15 cellular contexts compared by ENCODE assay signal in the genomic region with DNA sequence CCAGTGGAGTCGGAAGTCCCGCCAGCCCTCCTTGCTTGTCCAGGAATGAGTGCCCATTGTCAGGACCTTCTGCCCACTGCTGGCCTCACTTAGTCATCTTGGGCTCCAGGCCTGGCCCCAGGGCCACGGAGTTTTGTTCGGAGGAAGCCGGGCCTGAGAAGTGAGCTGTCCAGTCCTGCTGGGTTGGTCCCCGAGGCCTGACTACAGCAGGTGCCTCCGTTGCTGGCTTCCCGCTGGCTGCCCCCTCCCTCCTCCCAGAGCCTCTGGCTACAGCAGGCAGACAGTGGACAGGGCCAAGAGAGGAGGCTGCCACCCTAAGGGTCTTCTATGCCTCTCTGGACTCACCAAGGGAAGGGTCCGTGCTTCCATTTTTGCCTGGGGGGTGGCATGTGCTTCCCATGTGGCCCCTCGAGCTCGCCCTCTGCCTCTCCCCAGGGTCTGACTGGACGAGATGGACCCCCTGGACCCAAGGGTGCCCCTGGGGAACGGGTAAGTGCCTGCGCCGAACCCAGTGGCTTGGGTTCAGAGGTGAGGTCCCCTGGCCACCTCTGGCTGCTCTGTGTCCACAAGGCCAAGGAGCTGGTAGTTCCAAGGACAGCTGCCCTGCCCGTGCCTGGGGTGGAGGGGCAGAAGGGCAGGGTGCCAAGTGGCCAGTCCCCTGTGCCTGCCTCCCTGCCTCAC. TPM values are rescaled to one million over a fixed set of nuclear protein-coding genes. Genes with fewer than 3 reads are reported as not detected.
DNase-seq lines count a peak whose midpoint lies in the region; ATAC-seq, FAIRE-seq and TF ChIP-seq lines count a peak whose summit lies in the region.
"Had no signal": no experiment of that assay in that cellular context is flagged by ENCODE, and none has a peak within 500 bp of the region (broad histone marks: within the 10 kb centered on the region; RNA-seq: fewer than 3 reads in every experiment).

No MANE protein-coding gene starts in this region.

- BruUV-seq in HepG2 (replicated peaks; lab: Mats Ljungman, UMichigan): no TSS peak

- DNase-seq in HepG2 (ENCODE audit: low spot score) (no peak), right lobe of liver (no peak), ascending aorta (ENCODE audit: low spot score in 2 of 2) (no peak), hepatic stellate cell (ENCODE audit: low spot score) (peak; percentile 78), DMS 273 (lab: John Stamatoyannopoulos, UW; ENCODE audit: unreplicated experiment) (no peak), CD1c-positive myeloid dendritic cell (ENCODE audit: extremely low spot score) (no peak), natural killer cell (no peak)
- DNase-seq in stimulated activated naive CD4-positive, alpha-beta T cell (lab: John Stamatoyannopoulos, UW): no peak
- DNase-seq: activated CD4-positive, alpha-beta memory T cell treated with anti-CD3 and anti-CD28 coated beads for 36 hours; activated naive CD4-positive, alpha-beta T cell treated with anti-CD3 and anti-CD28 coated beads for 36 hours; DND-41; NCI-H1048; T-helper 1 cell had no signal

- TF ChIP-seq CTCF in HepG2 (CRISPR knock-in tag; IDR thresholded peaks at IDR 0.05) (no peak), right lobe of liver (IDR thresholded peaks at IDR 0.05) (no peak), ascending aorta (IDR thresholded peaks at IDR 0.05) (no peak), natural killer cell (IDR thresholded peaks at IDR 0.05) (no peak)

- no peak overlapping the region for H3K27ac Mint-ChIP-seq in natural killer cell
- H3K27ac Mint-ChIP-seq: activated CD4-positive, alpha-beta memory T cell treated with anti-CD3 and anti-CD28 coated beads for 36 hours; activated naive CD4-positive, alpha-beta T cell treated with anti-CD3 and anti-CD28 coated beads for 36 hours; memory B cell had no signal

- TF ChIP-seq EP300 in HepG2 (IDR thresholded peaks at IDR 0.05; ENCODE audit: low read depth in 2 of 2, low read length in 2 of 2) (no peak), HepG2 (CRISPR knock-in tag; IDR thresholded peaks at IDR 0.05; ENCODE audit: borderline replicate concordance) (0 out of 2 replicates have a peak, but pooled peaks have one; percentile 7)

- H3K27me3 Mint-ChIP-seq in natural killer cell (ENCODE audit: low read depth in 2 of 2): peaks cover 0 to 9% of the 10 kb centered on the region in 2 donors

- peaks cover 4% of the 10 kb centered on the region; the same call in 1 of the 2 replicates for H4K20me1 ChIP-seq in HepG2 (ENCODE audit: insufficient read depth, low read length)

- H3K79me2 ChIP-seq in HepG2 (ENCODE audit: insufficient read depth, low read length): peaks cover 6% of the 10 kb centered on the region

- H3K9me3 ChIP-seq in HepG2 (ENCODE audit: low read length) (no peaks in the 10 kb centered on the region), right lobe of liver (no peaks in the 10 kb centered on the region), ascending aorta (no peaks in the 10 kb centered on the region)
- H3K9me3 ChIP-seq: suprapubic skin had no signal

- H2AFZ ChIP-seq in HepG2 (ENCODE audit: low read length): no peak overlapping the region

- H3K9me3 Mint-ChIP-seq in natural killer cell: no peaks in the 10 kb centered on the region
- H3K9me3 Mint-ChIP-seq: activated CD4-positive, alpha-beta memory T cell treated with anti-CD3 and anti-CD28 coated beads for 36 hours; activated naive CD4-positive, alpha-beta T cell treated with anti-CD3 and anti-CD28 coated beads for 36 hours; memory B cell had no signal

- peaks cover 90% of the 10 kb centered on the region for H3K4me1 ChIP-seq in HepG2 (ENCODE audit: insufficient read depth, low read length)
- H3K4me1 ChIP-seq in right lobe of liver: peaks cover 0 to 9% (median 2%) of the 10 kb centered on the region in 4 donors
- peaks cover 26 to 47% of the 10 kb centered on the region in 2 donors for H3K4me1 ChIP-seq in ascending aorta

- FAIRE-seq in HepG2 (lab: Jason Lieb, UNC): no peak

- H3K27ac ChIP-seq in HepG2 (ENCODE audit: extremely low read length, insufficient read depth, low read length): peak overlapping the region; percentile 74
- H3K27ac ChIP-seq in right lobe of liver: no peak overlapping the region
- peak overlapping the region; percentile 1 to 5 for H3K27ac ChIP-seq in ascending aorta
- H3K27ac ChIP-seq: suprapubic skin had no signal

- in situ Hi-C loops in HepG2 (cut with HindIII; ENCODE audit: extremely low pct_ligation_motif_present, low pct_unique_long_range_greater_than_20kb): no loop called here

- H3K4me1 Mint-ChIP-seq in natural killer cell: no peaks in the 10 kb centered on the region

- H3K27me3 ChIP-seq in HepG2 (ENCODE audit: control insufficient read depth in 1 of 2, insufficient read depth in 2 of 2, low read length in 2 of 2) (no peaks in the 10 kb centered on the region), right lobe of liver (no peaks in the 10 kb centered on the region), ascending aorta (peaks cover 17% of the 10 kb centered on the region)

- TF ChIP-seq POLR2A in HepG2 (IDR thresholded peaks at IDR 0.05; ENCODE audit: insufficient read depth in 1 of 2, low read depth in 2 of 2, low read length in 2 of 2) (no peak), right lobe of liver (IDR thresholded peaks at IDR 0.05) (no peak)

- no peaks in the 10 kb centered on the region for H3K36me3 Mint-ChIP-seq in natural killer cell
- H3K36me3 Mint-ChIP-seq: activated CD4-positive, alpha-beta memory T cell treated with anti-CD3 and anti-CD28 coated beads for 36 hours; memory B cell had no signal

- ATAC-seq in HepG2 (no peak), right lobe of liver (no peak), natural killer cell (no peak)

- peak overlapping the region; percentile 72 for H3K9ac ChIP-seq in HepG2 (ENCODE audit: insufficient read depth, low read depth, low read length)

- intact Hi-C loops in HepG2 (cut with micrococcal nuclease; ENCODE audit: unreplicated experiment): loop anchor here (5.0 kb wide), 1 partner anchor 43 kb away; a partner anchor contains a TSS
- intact Hi-C loops in right lobe of liver (cut with DNase I): loop anchor here in 1 of 2 donors (10.0 kb wide), 1 partner anchor 185 kb away; a partner anchor contains a TSS
- intact Hi-C loops in ascending aorta (cut with DNase I): no loop called here
- intact Hi-C loops in natural killer cell (cut with micrococcal nuclease): no loop called here

- H3K36me3 ChIP-seq in HepG2 (replicated peaks in 1 of 2; ENCODE audit: control insufficient read depth in 1 of 2, insufficient read depth in 2 of 2, low read length in 2 of 2) (no peaks in the 10 kb centered on the region), right lobe of liver (no peaks in the 10 kb centered on the region), ascending aorta (no peaks in the 10 kb centered on the region)
- H3K36me3 ChIP-seq: suprapubic skin had no signal

- peak overlapping the region; percentile 81 for H3K4me2 ChIP-seq in HepG2 (ENCODE audit: low read depth, low read length)

- CTCF ChIA-PET in HepG2 (lab: Yijun Ruan, JAX; ENCODE audit: low intra/inter-chr PET ratio, low total read pairs): no interaction called here

- 60% methylated on average over 8 of the region's 16 CpGs for WGBS in HepG2 (ENCODE audit: low lambda C conversion rate)
- no CpG with 5 or more reads among the region's 16 CpGs for WGBS in right lobe of liver (ENCODE audit: insufficient coverage, low coverage, low lambda C conversion rate, missing lambda C conversion rate)

- TF ChIP-seq RAD21 in HepG2 (CRISPR knock-in tag; IDR thresholded peaks at IDR 0.05): peak; percentile 6; the same call in 1 of the 2 replicates

- no peak overlapping the region for H3K4me3 Mint-ChIP-seq in natural killer cell
- H3K4me3 Mint-ChIP-seq: activated CD4-positive, alpha-beta memory T cell treated with anti-CD3 and anti-CD28 coated beads for 36 hours; activated naive CD4-positive, alpha-beta T cell treated with anti-CD3 and anti-CD28 coated beads for 36 hours; memory B cell had no signal

- POLR2A ChIA-PET in HepG2 (lab: Yijun Ruan, JAX): interaction anchor here (1.1 to 6.8 kb wide), 5 partner anchors 11 to 55 kb away, joined by 3 to 64 read pairs (median 8); a partner anchor contains a TSS

- H3K4me3 ChIP-seq in HepG2 (replicated peaks in 1 of 3; ENCODE audit: insufficient read depth in 1 of 3, low read depth in 2 of 3, low read length in 3 of 3): peak overlapping the region; percentile 51 to 77 (median 68); a peak in 4 of 6 replicates
- H3K4me3 ChIP-seq in right lobe of liver: no peak overlapping the region
- no peak overlapping the region for H3K4me3 ChIP-seq in ascending aorta
- H3K4me3 ChIP-seq: suprapubic skin had no signal

RNA-seq across cellular contexts. Expression of a gene that starts 2.8 kb away (rescaled TPM):
- total RNA-seq in HepG2 (2016; rRNA removed; fragmentation: Illumina TruSeq; extraction: Trizol): 53.3 and 204 TPM in 2 replicates
- 13.9 and 15.8 TPM in 2 replicates for total RNA-seq in HepG2 (2016; cell fraction: cytosol; rRNA removed; fragmentation: Illumina TruSeq; extraction: Trizol; ENCODE audit: low read depth)
- 48.0 and 215 TPM in 2 replicates for total RNA-seq in HepG2 (2016; cell fraction: insoluble cytoplasmic fraction; rRNA removed; fragmentation: Illumina TruSeq; extraction: Trizol)
- 19.3 and 20.8 TPM in 2 replicates for total RNA-seq in HepG2 (2016; cell fraction: membrane; rRNA removed; fragmentation: Illumina TruSeq; extraction: Trizol)
- total RNA-seq in HepG2 (2016; cell fraction: nucleus; rRNA removed; fragmentation: Illumina TruSeq; extraction: Trizol): 216 and 254 TPM in 2 replicates
- polyA plus RNA-seq in HepG2 (2011; rRNA removed): 155 and 175 TPM in 2 replicates
- 84.5 and 113 TPM in 2 replicates for polyA plus RNA-seq in HepG2 (2011; cell fraction: cytosol; rRNA removed)
- 1,291 and 1,782 TPM in 2 replicates for polyA plus RNA-seq in HepG2 (2011; cell fraction: nucleus; rRNA removed)
- polyA plus RNA-seq in HepG2 (2012): 79.9 and 172 TPM in 2 replicates
- 9.2 and 9.5 TPM in 2 replicates for polyA plus RNA-seq in HepG2 (2016; cell fraction: cytosol; fragmentation: Illumina TruSeq; extraction: Trizol; ENCODE audit: low read depth)
- polyA plus RNA-seq in HepG2 (2016; cell fraction: insoluble cytoplasmic fraction; fragmentation: Illumina TruSeq; extraction: Trizol; ENCODE audit: low read depth): 55.1 and 66.2 TPM in 2 replicates
- polyA plus RNA-seq in HepG2 (2016; cell fraction: membrane; fragmentation: Illumina TruSeq; extraction: Trizol; ENCODE audit: low read depth): 17.0 and 20.1 TPM in 2 replicates
- 637 and 662 TPM in 2 replicates for polyA plus RNA-seq in HepG2 (2016; cell fraction: nucleus; fragmentation: Illumina TruSeq; extraction: Trizol; ENCODE audit: insufficient read depth, low read depth)
- polyA minus RNA-seq in HepG2 (2011; rRNA and poly(A)+ RNA removed; ENCODE audit: low replicate concordance): 5.1 and 12.2 TPM in 2 replicates
- 23.0 and 25.3 TPM in 2 replicates for polyA minus RNA-seq in HepG2 (2011; cell fraction: cytosol; rRNA and poly(A)+ RNA removed)
- polyA minus RNA-seq in HepG2 (2011; cell fraction: nucleus; rRNA and poly(A)+ RNA removed): 56.8 and 67.0 TPM in 2 replicates
- 1 to 10 TPM; 1.5 to 7.6 (median 3.5) TPM for total RNA-seq in right lobe of liver
- 13.8 TPM for total RNA-seq in ascending aorta
- total RNA-seq in natural killer cell: 1 to 10 TPM in 1 of 3 donors, not detected in 2; 1.9 TPM
- total RNA-seq: activated CD4-positive, alpha-beta memory T cell treated with anti-CD3 and anti-CD28 coated beads for 36 hours; activated naive CD4-positive, alpha-beta T cell treated with anti-CD3 and anti-CD28 coated beads for 36 hours had no signal

RNA-seq across cellular contexts. Expression of a gene that starts 15.0 kb away (rescaled TPM):
- total RNA-seq in HepG2 (2016; rRNA removed; fragmentation: Illumina TruSeq; extraction: Trizol): 68.3 and 81.8 TPM in 2 replicates
- 6.3 and 8.7 TPM in 2 replicates for total RNA-seq in HepG2 (2016; cell fraction: cytosol; rRNA removed; fragmentation: Illumina TruSeq; extraction: Trizol; ENCODE audit: low read depth)
- 58.8 and 84.2 TPM in 2 replicates for total RNA-seq in HepG2 (2016; cell fraction: insoluble cytoplasmic fraction; rRNA removed; fragmentation: Illumina TruSeq; extraction: Trizol)
- 20.8 and 24.4 TPM in 2 replicates for total RNA-seq in HepG2 (2016; cell fraction: membrane; rRNA removed; fragmentation: Illumina TruSeq; extraction: Trizol)
- 33.8 and 41.3 TPM in 2 replicates for total RNA-seq in HepG2 (2016; cell fraction: nucleus; rRNA removed; fragmentation: Illumina TruSeq; extraction: Trizol)
- polyA plus RNA-seq in HepG2 (2011; rRNA removed): 47.7 and 62.2 TPM in 2 replicates
- polyA plus RNA-seq in HepG2 (2011; cell fraction: cytosol; rRNA removed): 58.6 and 82.5 TPM in 2 replicates
- 105 and 121 TPM in 2 replicates for polyA plus RNA-seq in HepG2 (2011; cell fraction: nucleus; rRNA removed)
- 34.0 and 38.1 TPM in 2 replicates for polyA plus RNA-seq in HepG2 (2012)
- polyA plus RNA-seq in HepG2 (2016; cell fraction: cytosol; fragmentation: Illumina TruSeq; extraction: Trizol; ENCODE audit: low read depth): 4.2 and 4.7 TPM in 2 replicates
- 68.1 and 77.5 TPM in 2 replicates for polyA plus RNA-seq in HepG2 (2016; cell fraction: insoluble cytoplasmic fraction; fragmentation: Illumina TruSeq; extraction: Trizol; ENCODE audit: low read depth)
- 11.5 and 14.2 TPM in 2 replicates for polyA plus RNA-seq in HepG2 (2016; cell fraction: membrane; fragmentation: Illumina TruSeq; extraction: Trizol; ENCODE audit: low read depth)
- 103 and 104 TPM in 2 replicates for polyA plus RNA-seq in HepG2 (2016; cell fraction: nucleus; fragmentation: Illumina TruSeq; extraction: Trizol; ENCODE audit: insufficient read depth, low read depth)
- polyA minus RNA-seq in HepG2 (2011; rRNA and poly(A)+ RNA removed; ENCODE audit: low replicate concordance): 38.5 and 45.1 TPM in 2 replicates
- polyA minus RNA-seq in HepG2 (2011; cell fraction: cytosol; rRNA and poly(A)+ RNA removed): 39.4 and 42.5 TPM in 2 replicates
- 15.1 and 20.0 TPM in 2 replicates for polyA minus RNA-seq in HepG2 (2011; cell fraction: nucleus; rRNA and poly(A)+ RNA removed)
- total RNA-seq in right lobe of liver: 10 to 100 TPM; 40.7 to 48.1 (median 47.0) TPM
- total RNA-seq in ascending aorta: 77.4 TPM
- total RNA-seq in natural killer cell: 10 to 100 TPM; 71.0 to 84.0 (median 83.0) TPM

RNA-seq across cellular contexts. Expression of a gene that starts 23.4 kb away (rescaled TPM):
- 34.8 and 35.9 TPM in 2 replicates for total RNA-seq in HepG2 (2016; rRNA removed; fragmentation: Illumina TruSeq; extraction: Trizol)
- total RNA-seq in HepG2 (2016; cell fraction: cytosol; rRNA removed; fragmentation: Illumina TruSeq; extraction: Trizol; ENCODE audit: low read depth): 79.0 and 80.7 TPM in 2 replicates
- 31.8 and 38.7 TPM in 2 replicates for total RNA-seq in HepG2 (2016; cell fraction: insoluble cytoplasmic fraction; rRNA removed; fragmentation: Illumina TruSeq; extraction: Trizol)
- 96.7 and 98.0 TPM in 2 replicates for total RNA-seq in HepG2 (2016; cell fraction: membrane; rRNA removed; fragmentation: Illumina TruSeq; extraction: Trizol)
- total RNA-seq in HepG2 (2016; cell fraction: nucleus; rRNA removed; fragmentation: Illumina TruSeq; extraction: Trizol): 17.0 and 18.5 TPM in 2 replicates
- 31.6 and 34.2 TPM in 2 replicates for polyA plus RNA-seq in HepG2 (2011; rRNA removed)
- polyA plus RNA-seq in HepG2 (2011; cell fraction: cytosol; rRNA removed): 30.7 and 37.2 TPM in 2 replicates
- 29.7 and 36.4 TPM in 2 replicates for polyA plus RNA-seq in HepG2 (2011; cell fraction: nucleus; rRNA removed)
- polyA plus RNA-seq in HepG2 (2012): 21.6 and 23.1 TPM in 2 replicates
- polyA plus RNA-seq in HepG2 (2016; cell fraction: cytosol; fragmentation: Illumina TruSeq; extraction: Trizol; ENCODE audit: low read depth): 88.5 and 96.5 TPM in 2 replicates
- 34.9 and 39.2 TPM in 2 replicates for polyA plus RNA-seq in HepG2 (2016; cell fraction: insoluble cytoplasmic fraction; fragmentation: Illumina TruSeq; extraction: Trizol; ENCODE audit: low read depth)
- polyA plus RNA-seq in HepG2 (2016; cell fraction: membrane; fragmentation: Illumina TruSeq; extraction: Trizol; ENCODE audit: low read depth): 88.7 and 90.6 TPM in 2 replicates
- 40.3 and 42.7 TPM in 2 replicates for polyA plus RNA-seq in HepG2 (2016; cell fraction: nucleus; fragmentation: Illumina TruSeq; extraction: Trizol; ENCODE audit: insufficient read depth, low read depth)
- polyA minus RNA-seq in HepG2 (2011; rRNA and poly(A)+ RNA removed; ENCODE audit: low replicate concordance): 21.2 and 36.8 TPM in 2 replicates
- polyA minus RNA-seq in HepG2 (2011; cell fraction: cytosol; rRNA and poly(A)+ RNA removed): 12.7 and 13.0 TPM in 2 replicates
- polyA minus RNA-seq in HepG2 (2011; cell fraction: nucleus; rRNA and poly(A)+ RNA removed): 10.2 and 10.9 TPM in 2 replicates
- 1 to 10 TPM; 3.3 to 8.0 (median 5.3) TPM for total RNA-seq in right lobe of liver
- total RNA-seq in ascending aorta: 5.7 TPM
- 10 to 100 TPM in 2 of 3 donors, 1 to 10 TPM in 1; 8.3 to 12.8 (median 10.0) TPM for total RNA-seq in natural killer cell

RNA-seq across cellular contexts. Expression of a gene that starts 42.0 kb away (rescaled TPM):
- total RNA-seq in HepG2 (2016; rRNA removed; fragmentation: Illumina TruSeq; extraction: Trizol): 20.0 and 21.1 TPM in 2 replicates
- total RNA-seq in HepG2 (2016; cell fraction: cytosol; rRNA removed; fragmentation: Illumina TruSeq; extraction: Trizol; ENCODE audit: low read depth): 13.3 and 17.7 TPM in 2 replicates
- total RNA-seq in HepG2 (2016; cell fraction: insoluble cytoplasmic fraction; rRNA removed; fragmentation: Illumina TruSeq; extraction: Trizol): 20.4 and 21.0 TPM in 2 replicates
- 28.7 and 36.7 TPM in 2 replicates for total RNA-seq in HepG2 (2016; cell fraction: membrane; rRNA removed; fragmentation: Illumina TruSeq; extraction: Trizol)
- 11.4 and 12.6 TPM in 2 replicates for total RNA-seq in HepG2 (2016; cell fraction: nucleus; rRNA removed; fragmentation: Illumina TruSeq; extraction: Trizol)
- polyA plus RNA-seq in HepG2 (2011; rRNA removed): 14.2 and 14.8 TPM in 2 replicates
- polyA plus RNA-seq in HepG2 (2011; cell fraction: cytosol; rRNA removed): 9.0 and 11.8 TPM in 2 replicates
- polyA plus RNA-seq in HepG2 (2011; cell fraction: nucleus; rRNA removed): 6.4 and 8.0 TPM in 2 replicates
- 12.4 and 13.3 TPM in 2 replicates for polyA plus RNA-seq in HepG2 (2012)
- 13.1 and 14.7 TPM in 2 replicates for polyA plus RNA-seq in HepG2 (2016; cell fraction: cytosol; fragmentation: Illumina TruSeq; extraction: Trizol; ENCODE audit: low read depth)
- 19.5 and 20.9 TPM in 2 replicates for polyA plus RNA-seq in HepG2 (2016; cell fraction: insoluble cytoplasmic fraction; fragmentation: Illumina TruSeq; extraction: Trizol; ENCODE audit: low read depth)
- polyA plus RNA-seq in HepG2 (2016; cell fraction: membrane; fragmentation: Illumina TruSeq; extraction: Trizol; ENCODE audit: low read depth): 25.6 and 29.7 TPM in 2 replicates
- polyA plus RNA-seq in HepG2 (2016; cell fraction: nucleus; fragmentation: Illumina TruSeq; extraction: Trizol; ENCODE audit: insufficient read depth, low read depth): 21.4 and 23.1 TPM in 2 replicates
- polyA minus RNA-seq in HepG2 (2011; rRNA and poly(A)+ RNA removed; ENCODE audit: low replicate concordance): 4.7 and 6.4 TPM in 2 replicates
- 9.9 and 10.2 TPM in 2 replicates for polyA minus RNA-seq in HepG2 (2011; cell fraction: cytosol; rRNA and poly(A)+ RNA removed)
- polyA minus RNA-seq in HepG2 (2011; cell fraction: nucleus; rRNA and poly(A)+ RNA removed): 5.2 and 6.1 TPM in 2 replicates
- total RNA-seq in right lobe of liver: 1 to 10 TPM; 2.9 to 5.1 (median 3.9) TPM
- total RNA-seq in ascending aorta: 1.1 TPM
- total RNA-seq in natural killer cell: 1 to 10 TPM; 5.1 to 8.0 (median 6.4) TPM

Comparison
In these comparisons a context has a peak if more than half of its experiments do, and no peak if none do; other contexts are left out.
1. H3K27ac ChIP-seq: peak in HepG2 (single experiment) and ascending aorta (2 of 2); none in right lobe of liver (0 of 3).
2. H3K4me3 ChIP-seq: peak in HepG2 (3 of 3); none in right lobe of liver (0 of 3) and ascending aorta (0 of 2).